Comparison of ENCODE assay signal across 16 cellular contexts in the genomic region with DNA sequence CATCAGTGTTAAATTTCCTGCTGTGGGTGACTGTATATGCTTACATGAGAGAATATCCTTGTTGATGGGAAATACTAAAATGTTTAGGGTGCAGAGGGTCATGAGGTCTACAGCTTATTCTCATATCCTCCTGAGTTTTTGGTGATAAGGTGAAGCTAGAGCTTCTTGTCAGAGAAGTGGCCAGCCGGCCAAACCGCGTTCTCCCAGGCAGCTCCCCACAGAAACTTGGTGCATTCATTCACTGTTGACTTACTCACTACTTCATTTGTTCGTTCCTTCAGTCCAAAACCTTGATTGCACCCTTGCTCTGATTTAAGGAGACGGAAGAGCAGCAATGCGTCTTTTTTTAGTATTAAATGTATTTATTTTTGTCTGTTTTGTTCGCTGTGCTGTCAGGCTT. TPM values are rescaled to one million over a fixed set of nuclear protein-coding genes. Genes with fewer than 3 reads are reported as not detected.
DNase-seq lines count a peak whose midpoint lies in the region; ATAC-seq and TF ChIP-seq lines count a peak whose summit lies in the region.
"Had no signal": no experiment of that assay in that cellular context is flagged by ENCODE, and none has a peak within 500 bp of the region (broad histone marks: within the 10 kb centered on the region; RNA-seq: fewer than 3 reads in every experiment).

No MANE protein-coding gene starts in this region.

- no peak overlapping the region for H3K27ac ChIP-seq in BLaER1 treated with 17β-estradiol and CSF1 and Interleukin-3, amounts not matched to agents 10 nM and 100 nM
- no peak overlapping the region for H3K27ac ChIP-seq in esophagus muscularis mucosa (replicated peaks in 1 of 4)
- H3K27ac ChIP-seq: GM23248, HL-60 had no signal

- TF ChIP-seq POLR2A in esophagus muscularis mucosa (IDR thresholded peaks at IDR 0.05; ENCODE audit: low read depth) = no peak

- peak overlapping the region; percentile 8 for H3K27ac Mint-ChIP-seq in activated naive CD8-positive, alpha-beta T cell
- no peak overlapping the region for H3K27ac Mint-ChIP-seq in activated naive CD8-positive, alpha-beta T cell treated with anti-CD3 and anti-CD28 coated beads, Interleukin-2, amount 50 U/mL, for 24 hours
- H3K27ac Mint-ChIP-seq: B cell, CD14-positive monocyte had no signal

- H3K4me1 ChIP-seq in BLaER1 treated with 17β-estradiol and CSF1 and Interleukin-3, amounts not matched to agents 10 nM and 100 nM = peaks cover 14 to 57% (median 52%) of the 10 kb centered on the region in 10 experiments; a peak in 18 of 20 replicates
- H3K4me1 ChIP-seq in esophagus muscularis mucosa = peaks cover 14 to 25% (median 19%) of the 10 kb centered on the region in 4 donors

- over 99% methylated on average over 7 of the region's 7 CpGs for WGBS in esophagus muscularis mucosa

- no peak for TF ChIP-seq CTCF in esophagus muscularis mucosa (IDR thresholded peaks at IDR 0.05)

- peaks cover 5% of the 10 kb centered on the region for H3K9me3 Mint-ChIP-seq in activated naive CD8-positive, alpha-beta T cell (ENCODE audit: low read depth)
- peaks cover 11% of the 10 kb centered on the region for H3K9me3 Mint-ChIP-seq in activated naive CD8-positive, alpha-beta T cell treated with anti-CD3 and anti-CD28 coated beads, Interleukin-2, amount 50 U/mL, for 24 hours

- intact Hi-C loops in esophagus muscularis mucosa (cut with DNase I) = no loop called here

- H3K9me3 ChIP-seq in BLaER1 treated with 17β-estradiol and CSF1 and Interleukin-3, amounts not matched to agents 10 nM and 100 nM (replicated peaks in 1 of 11) = peaks cover 29 to 38% (median 33%) of the 10 kb centered on the region in 11 experiments
- peaks cover 0 to 29% (median 27%) of the 10 kb centered on the region in 4 donors for H3K9me3 ChIP-seq in esophagus muscularis mucosa

- no peak overlapping the region for H3K4me3 ChIP-seq in BLaER1 treated with 17β-estradiol and CSF1 and Interleukin-3, amounts not matched to agents 10 nM and 100 nM
- H3K4me3 ChIP-seq in esophagus muscularis mucosa = no peak overlapping the region
- H3K4me3 ChIP-seq: GM23248 had no signal

- H3K4me2 ChIP-seq in BLaER1 treated with 17β-estradiol and CSF1 and Interleukin-3, amounts not matched to agents 10 nM and 100 nM = peak overlapping the region in 6 of 11 experiments; percentile 21 to 93 (median 85); a peak in 10 of 22 replicates

- H3K27me3 ChIP-seq in BLaER1 treated with 17β-estradiol and CSF1 and Interleukin-3, amounts not matched to agents 10 nM and 100 nM = peaks cover 0 to 18% (median 0%) of the 10 kb centered on the region in 11 experiments; a peak in 6 of 22 replicates
- no peaks in the 10 kb centered on the region for H3K27me3 ChIP-seq in esophagus muscularis mucosa

- no peak for ATAC-seq in activated naive CD8-positive, alpha-beta T cell treated with anti-CD3 and anti-CD28 coated beads, Interleukin-2, amount 50 U/mL, for 24 hours
- ATAC-seq: CD8-positive, alpha-beta T cell; HCT116 had no signal

- no peaks in the 10 kb centered on the region for H4K20me1 ChIP-seq in BLaER1 treated with 17β-estradiol and CSF1 and Interleukin-3, amounts not matched to agents 10 nM and 100 nM

- H3K4me3 Mint-ChIP-seq in activated naive CD8-positive, alpha-beta T cell = no peak overlapping the region
- no peak overlapping the region for H3K4me3 Mint-ChIP-seq in activated naive CD8-positive, alpha-beta T cell treated with anti-CD3 and anti-CD28 coated beads, Interleukin-2, amount 50 U/mL, for 24 hours
- H3K4me3 Mint-ChIP-seq: B cell; CD14-positive monocyte; CD8-positive, alpha-beta T cell had no signal

- peaks cover 14% of the 10 kb centered on the region for H3K36me3 Mint-ChIP-seq in activated naive CD8-positive, alpha-beta T cell
- peaks cover 5% of the 10 kb centered on the region for H3K36me3 Mint-ChIP-seq in activated naive CD8-positive, alpha-beta T cell treated with anti-CD3 and anti-CD28 coated beads, Interleukin-2, amount 50 U/mL, for 24 hours (ENCODE audit: low read depth)

- H3K4me1 Mint-ChIP-seq in activated naive CD8-positive, alpha-beta T cell (ENCODE audit: low read depth) = peaks cover 58% of the 10 kb centered on the region
- peaks cover 40% of the 10 kb centered on the region for H3K4me1 Mint-ChIP-seq in activated naive CD8-positive, alpha-beta T cell treated with anti-CD3 and anti-CD28 coated beads, Interleukin-2, amount 50 U/mL, for 24 hours

- DNase-seq in activated naive CD8-positive, alpha-beta T cell treated with anti-CD3 and anti-CD28 coated beads, Interleukin-2, amount 50 U/mL, for 24 hours = no peak
- peak; percentile 34 for DNase-seq in esophagus muscularis mucosa (ENCODE audit: extremely low spot score)
- DNase-seq in stimulated activated CD8-positive, alpha-beta memory T cell treated with anti-CD3 and anti-CD28 coated beads, Interleukin-4, amount 100 ng/mL, for 48 hours = peak; percentile 17
- DNase-seq in NCI-H2227 treated with DMSO at 0.1 percent for 48 hours (lab: John Stamatoyannopoulos, UW) = no peak
- no peak for DNase-seq in NCI-H2107 treated with DMSO at 0.1 percent for 48 hours (lab: John Stamatoyannopoulos, UW; ENCODE audit: unreplicated experiment)
- DNase-seq: COR-L47, DND-41, GF-D8, GM23248 had no signal

- TF ChIP-seq EP300 in esophagus muscularis mucosa (IDR thresholded peaks at IDR 0.05) = no peak

- peaks cover 0 to 8% (median 4%) of the 10 kb centered on the region in 11 experiments; a peak in 4 of 22 replicates for H3K36me3 ChIP-seq in BLaER1 treated with 17β-estradiol and CSF1 and Interleukin-3, amounts not matched to agents 10 nM and 100 nM
- peaks cover 0 to 23% (median 6%) of the 10 kb centered on the region in 4 donors for H3K36me3 ChIP-seq in esophagus muscularis mucosa

- no peaks in the 10 kb centered on the region for H3K27me3 Mint-ChIP-seq in activated naive CD8-positive, alpha-beta T cell
- H3K27me3 Mint-ChIP-seq in activated naive CD8-positive, alpha-beta T cell treated with anti-CD3 and anti-CD28 coated beads, Interleukin-2, amount 50 U/mL, for 24 hours = no peaks in the 10 kb centered on the region

- H3K9ac ChIP-seq in BLaER1 treated with 17β-estradiol and CSF1 and Interleukin-3, amounts not matched to agents 10 nM and 100 nM = no peak overlapping the region
- H3K9ac ChIP-seq: GM23248 had no signal

RNA-seq across cellular contexts. Expression of gene SNED1, which starts 8.7 kb away (rescaled TPM):
- 10 to 100 TPM in 2 of 4 donors, 1 to 10 TPM in 2; 7.3 to 14.1 (median 11.6) TPM for total RNA-seq in esophagus muscularis mucosa

Comparison
In these comparisons a context has a peak if more than half of its experiments do, and no peak if none do; other contexts are left out.
1. DNase-seq: peak in esophagus muscularis mucosa (single experiment) and stimulated activated CD8-positive, alpha-beta memory T cell treated with anti-CD3 and anti-CD28 coated beads, Interleukin-4, amount 100 ng/mL, for 48 hours (single experiment); none in activated naive CD8-positive, alpha-beta T cell treated with anti-CD3 and anti-CD28 coated beads, Interleukin-2, amount 50 U/mL, for 24 hours (single experiment), NCI-H2227 treated with DMSO at 0.1 percent for 48 hours (single experiment) and NCI-H2107 treated with DMSO at 0.1 percent for 48 hours (single experiment).